16 cellular contexts compared by ENCODE assay signal in genomic region chr22:22822106-22822505, GRCh38.
DNase-seq lines count a peak whose midpoint lies in the region; ATAC-seq and TF ChIP-seq lines count a peak whose summit lies in the region.
"Had no signal": no experiment of that assay in that cellular context is flagged by ENCODE, and none has a peak within 500 bp of the region (broad histone marks: within the 10 kb centered on the region; RNA-seq: fewer than 3 reads in every experiment).

No MANE protein-coding gene starts in this region.

- no peaks in the 10 kb centered on the region for H3K9me3 Mint-ChIP-seq in activated naive CD4-positive, alpha-beta T cell treated with anti-CD3 and anti-CD28 coated beads, Interleukin-2, amount 50 U/mL, for 24 hours
- H3K9me3 Mint-ChIP-seq in activated naive CD4-positive, alpha-beta T cell treated with anti-CD3 and anti-CD28 coated beads, Interleukin-2, amount 50 U/mL, for 72 hours: peaks cover 0 to 5% of the 10 kb centered on the region in 2 donors
- H3K9me3 Mint-ChIP-seq in effector memory CD8-positive, alpha-beta T cell: no peaks in the 10 kb centered on the region

- H3K4me3 Mint-ChIP-seq in activated naive CD4-positive, alpha-beta T cell treated with anti-CD3 and anti-CD28 coated beads, Interleukin-2, amount 50 U/mL, for 24 hours: no peak overlapping the region
- H3K4me3 Mint-ChIP-seq in effector memory CD8-positive, alpha-beta T cell: peak overlapping the region; percentile 86 to 88

- POLR2A ChIA-PET in OCI-LY7 (lab: Charles Lee): interaction anchor here (0.6 to 1.1 kb wide), 3 partner anchors 9 to 20 kb away, joined by 3 read pairs; no protein-coding TSS in a partner anchor

- ATAC-seq in activated naive CD4-positive, alpha-beta T cell treated with anti-CD3 and anti-CD28 coated beads, Interleukin-2, amount 50 U/mL, for 72 hours: no peak
- ATAC-seq in effector memory CD8-positive, alpha-beta T cell (replicated peaks): no peak
- no peak for ATAC-seq in GM21360 (IDR thresholded peaks at IDR 0.05; ENCODE audit: unreplicated experiment)
- ATAC-seq: right cardiac atrium, Right ventricle myocardium inferior had no signal

- H3K27ac ChIP-seq in OCI-LY7 (ENCODE audit: low read depth, low read length, poor library complexity, severe bottlenecking) (peak overlapping the region; percentile 83), thymus (ENCODE audit: low read depth) (peak overlapping the region; percentile 75)
- H3K27ac ChIP-seq: ovary had no signal

- intact Hi-C loops in OCI-LY7 (cut with micrococcal nuclease; ENCODE audit: unreplicated experiment): no loop called here

- 87% methylated on average over 6 of the region's 6 CpGs for WGBS in thymus

- H3K27me3 ChIP-seq in thymus (ENCODE audit: control insufficient read depth, insufficient read depth): no peaks in the 10 kb centered on the region
- H3K27me3 ChIP-seq: ovary had no signal

- peak overlapping the region; percentile 91 for H3K27ac Mint-ChIP-seq in activated naive CD4-positive, alpha-beta T cell treated with anti-CD3 and anti-CD28 coated beads, Interleukin-2, amount 50 U/mL, for 24 hours
- H3K27ac Mint-ChIP-seq in activated naive CD4-positive, alpha-beta T cell treated with anti-CD3 and anti-CD28 coated beads, Interleukin-2, amount 50 U/mL, for 72 hours: peak overlapping the region in 1 of 2 donors; percentile 8
- H3K27ac Mint-ChIP-seq in effector memory CD8-positive, alpha-beta T cell: peak overlapping the region; percentile 86

- no peaks in the 10 kb centered on the region for H4K20me1 ChIP-seq in OCI-LY7 (ENCODE audit: insufficient read depth, low read length)

- H3K9me2 ChIP-seq in OCI-LY7 (ENCODE audit: insufficient read depth, low read length): no peaks in the 10 kb centered on the region

- CTCF ChIA-PET in OCI-LY7 (lab: Charles Lee; ENCODE audit: unreplicated experiment): interaction anchor here (0.9 to 1.0 kb wide), 2 partner anchors 28 to 34 kb away, joined by 3 read pairs; no protein-coding TSS in a partner anchor

- no peak for TF ChIP-seq CTCF in OCI-LY7 (conservative IDR thresholded peaks at IDR 0.05; ENCODE audit: low read length)

- no peaks in the 10 kb centered on the region for H3K36me3 Mint-ChIP-seq in activated naive CD4-positive, alpha-beta T cell treated with anti-CD3 and anti-CD28 coated beads, Interleukin-2, amount 50 U/mL, for 24 hours
- no peaks in the 10 kb centered on the region for H3K36me3 Mint-ChIP-seq in activated naive CD4-positive, alpha-beta T cell treated with anti-CD3 and anti-CD28 coated beads, Interleukin-2, amount 50 U/mL, for 72 hours
- peaks cover 4% of the 10 kb centered on the region for H3K36me3 Mint-ChIP-seq in effector memory CD8-positive, alpha-beta T cell (ENCODE audit: insufficient read depth)

- peak overlapping the region; percentile 59 for H3K4me2 ChIP-seq in OCI-LY7 (ENCODE audit: low read length)

- H2AFZ ChIP-seq in OCI-LY7 (ENCODE audit: low read length): peak overlapping the region; percentile 26; the same call in 1 of the 2 replicates

- BruUV-seq in OCI-LY7 (replicated peaks; lab: Mats Ljungman, UMichigan): no TSS peak

- H3K27me3 Mint-ChIP-seq in activated naive CD4-positive, alpha-beta T cell treated with anti-CD3 and anti-CD28 coated beads, Interleukin-2, amount 50 U/mL, for 24 hours: no peaks in the 10 kb centered on the region
- no peaks in the 10 kb centered on the region for H3K27me3 Mint-ChIP-seq in effector memory CD8-positive, alpha-beta T cell

- H3K4me1 ChIP-seq in OCI-LY7 (ENCODE audit: insufficient read depth, low read length, poor library complexity, severe bottlenecking) (peaks cover 92% of the 10 kb centered on the region), thymus (ENCODE audit: control insufficient read depth, insufficient read depth, low read length) (peaks cover 60% of the 10 kb centered on the region)

- no peak for DNase-seq in activated naive CD4-positive, alpha-beta T cell treated with anti-CD3 and anti-CD28 coated beads, Interleukin-2, amount 50 U/mL, for 72 hours (ENCODE audit: low spot score in 2 of 2)
- DNase-seq in OCI-LY7 (ENCODE audit: low spot score) (no peak), putamen (ENCODE audit: low spot score) (no peak), SW 1271 (lab: John Stamatoyannopoulos, UW) (no peak)
- DNase-seq in effector memory CD8-positive, alpha-beta T cell: no peak
- DNase-seq: activated gamma-delta T cell treated with Interleukin-2 at 50 U/mL for 16 hours; effector CD4-positive, alpha-beta T cell; IMR-90; kidney glomerular epithelial cell; NCI-H1694 treated with DMSO at 0.1 percent for 48 hours; ovary; right cardiac atrium had no signal

- H3K4me3 ChIP-seq in OCI-LY7 (ENCODE audit: low read depth, low read length, poor library complexity, severe bottlenecking) (peak overlapping the region; percentile 24), thymus (ENCODE audit: low read length) (no peak overlapping the region)
- H3K4me3 ChIP-seq: ovary had no signal

- no peaks in the 10 kb centered on the region for H3K79me2 ChIP-seq in OCI-LY7 (ENCODE audit: insufficient read depth, low read depth, low read length)

- no peaks in the 10 kb centered on the region for H3K9me3 ChIP-seq in OCI-LY7 (ENCODE audit: low read length)
- H3K9me3 ChIP-seq in thymus (ENCODE audit: control insufficient read depth): no peaks in the 10 kb centered on the region
- H3K9me3 ChIP-seq: ovary had no signal

- no peaks in the 10 kb centered on the region for H3K36me3 ChIP-seq in OCI-LY7 (ENCODE audit: insufficient read depth, low read length)
- H3K36me3 ChIP-seq in thymus (ENCODE audit: control insufficient read depth, insufficient read depth): no peaks in the 10 kb centered on the region
- H3K36me3 ChIP-seq: ovary had no signal

- H3K4me1 Mint-ChIP-seq in activated naive CD4-positive, alpha-beta T cell treated with anti-CD3 and anti-CD28 coated beads, Interleukin-2, amount 50 U/mL, for 24 hours: peaks cover 93% of the 10 kb centered on the region
- peaks cover 80 to 91% of the 10 kb centered on the region in 2 donors for H3K4me1 Mint-ChIP-seq in effector memory CD8-positive, alpha-beta T cell (ENCODE audit: low read depth in 2 of 2)
